ENCODE assay signal across 19 cellular contexts in the genomic region with DNA sequence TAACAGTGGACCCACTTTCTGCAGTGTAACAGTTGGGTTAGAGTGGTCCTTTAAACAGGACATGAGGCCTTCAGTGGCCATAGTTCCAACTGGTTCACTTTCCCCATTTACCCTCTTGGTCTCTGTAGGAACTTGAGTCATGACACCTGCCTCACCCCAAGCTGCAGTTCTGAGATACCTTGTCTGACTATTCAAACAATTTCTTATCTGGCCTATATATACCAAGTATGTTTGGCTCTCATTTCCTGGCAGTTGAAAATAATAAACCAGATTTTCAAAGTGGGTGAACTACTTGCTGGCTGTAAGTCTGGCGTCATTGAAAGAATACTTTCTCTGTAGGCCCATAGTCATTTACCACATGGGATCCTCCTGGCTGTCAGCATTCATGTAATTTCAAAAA.
A peak's percentile ranks its signal among the peaks of the same experiment; 100 is the strongest.
DNase-seq lines count a peak whose midpoint lies in the region; ATAC-seq, FAIRE-seq and TF ChIP-seq lines count a peak whose summit lies in the region.
"Had no signal": no experiment of that assay in that cellular context is flagged by ENCODE, and none has a peak within 500 bp of the region (broad histone marks: within the 10 kb centered on the region; RNA-seq: fewer than 3 reads in every experiment).

No MANE protein-coding gene starts in this region.

- 23 to 80% (median 48%) methylated on average over 1 of the region's 1 CpG for WGBS in small intestine, 3 donors
- 41% methylated on average over 1 of the region's 1 CpG for whole genome bisulfite sequencing in HepG2 (ENCODE audit: low lambda C conversion rate)

- TF ChIP-seq RAD21 in HepG2 (CRISPR knock-in tag; IDR thresholded peaks at IDR 0.05), result no peak

- intact Hi-C loops in left lung (cut with DNase I) (no loop called here), HepG2 (cut with micrococcal nuclease; ENCODE audit: unreplicated experiment) (no loop called here)

- H3K9me3 ChIP-seq in left lung (no peaks in the 10 kb centered on the region), small intestine (ENCODE audit: control insufficient read depth, low read depth) (no peaks in the 10 kb centered on the region), HepG2 (ENCODE audit: low read length) (no peaks in the 10 kb centered on the region)
- H3K9me3 ChIP-seq: BE2C had no signal

- TF ChIP-seq CTCF in bronchial epithelial cell (IDR thresholded peaks at IDR 0.05; ENCODE audit: insufficient read depth, low read length, severe bottlenecking) (no peak), left lung (IDR thresholded peaks at IDR 0.05) (no peak), HepG2 (CRISPR knock-in tag; IDR thresholded peaks at IDR 0.05) (no peak)

- TF ChIP-seq POLR2A in HepG2 (IDR thresholded peaks at IDR 0.05; ENCODE audit: insufficient read depth in 1 of 2, low read depth in 2 of 2, low read length in 2 of 2), result no peak

- BruUV-seq in HepG2 (replicated peaks; lab: Mats Ljungman, UMichigan), result no TSS peak

- ATAC-seq in left lung (peak; percentile 33), GM18861 (IDR thresholded peaks at IDR 0.05; ENCODE audit: unreplicated experiment) (no peak), HepG2 (no peak)
- ATAC-seq: GM23338 had no signal

- no peaks in the 10 kb centered on the region for H4K20me1 ChIP-seq in HepG2 (ENCODE audit: insufficient read depth, low read length)

- H3K36me3 ChIP-seq in bronchial epithelial cell (ENCODE audit: control insufficient read depth, insufficient read depth, low read length) (no peaks in the 10 kb centered on the region), left lung (no peaks in the 10 kb centered on the region), small intestine (ENCODE audit: control insufficient read depth in 2 of 2, insufficient read depth in 2 of 2, low read length in 2 of 2) (no peaks in the 10 kb centered on the region), HepG2 (replicated peaks in 1 of 2; ENCODE audit: control insufficient read depth in 1 of 2, insufficient read depth in 2 of 2, low read length in 2 of 2) (no peaks in the 10 kb centered on the region)
- H3K36me3 ChIP-seq: BE2C had no signal

- H3K4me3 ChIP-seq in bronchial epithelial cell (ENCODE audit: low read depth, low read length) (no peak overlapping the region), left lung (no peak overlapping the region), small intestine (ENCODE audit: low read depth in 1 of 2, low read length in 2 of 2) (no peak overlapping the region), HepG2 (replicated peaks in 1 of 3; ENCODE audit: insufficient read depth in 1 of 3, low read depth in 2 of 3, low read length in 3 of 3) (no peak overlapping the region)
- H3K4me3 ChIP-seq: GM23338, SK-N-MC had no signal

- CTCF ChIA-PET in HepG2 (lab: Yijun Ruan, JAX; ENCODE audit: low intra/inter-chr PET ratio, low total read pairs), result no interaction called here

- H2AFZ ChIP-seq in HepG2 (ENCODE audit: low read length), result no peak overlapping the region
- H2AFZ ChIP-seq: GM23338 had no signal

- no peaks in the 10 kb centered on the region for H3K79me2 ChIP-seq in HepG2 (ENCODE audit: insufficient read depth, low read length)

- H3K4me1 ChIP-seq in left lung (peaks cover 0 to 4% of the 10 kb centered on the region in 2 donors), small intestine (ENCODE audit: control insufficient read depth in 2 of 2, insufficient read depth in 1 of 2, low read depth in 1 of 2, low read length in 1 of 2) (peaks cover 8 to 14% of the 10 kb centered on the region in 2 donors), HepG2 (ENCODE audit: insufficient read depth, low read length) (no peaks in the 10 kb centered on the region)
- H3K4me1 ChIP-seq: BE2C had no signal

- H3K9ac ChIP-seq in HepG2 (ENCODE audit: insufficient read depth, low read depth, low read length), result no peak overlapping the region

- in situ Hi-C loops in HepG2 (cut with HindIII; ENCODE audit: extremely low pct_ligation_motif_present, low pct_unique_long_range_greater_than_20kb) (no loop called here), ACHN (cut with HindIII; ENCODE audit: low pct_ligation_motif_present, low pct_unique_long_range_greater_than_20kb, low sequenced_read_pairs) (no loop called here)

- POLR2A ChIA-PET in HepG2 (lab: Yijun Ruan, JAX), result no interaction called here

- no peak for TF ChIP-seq EP300 in HepG2 (IDR thresholded peaks at IDR 0.05; ENCODE audit: low read depth in 2 of 2, low read length in 2 of 2)
- TF ChIP-seq EP300 in HepG2 (CRISPR knock-in tag; IDR thresholded peaks at IDR 0.05; ENCODE audit: borderline replicate concordance), result no peak

- no peak for FAIRE-seq in bronchial epithelial cell (lab: Jason Lieb, UNC)
- no peak for FAIRE-seq in small intestine (lab: Jason Lieb, UNC)
- no peak for FAIRE-seq in HepG2 (lab: Jason Lieb, UNC)
- FAIRE-seq: G401.6, GM12891 had no signal

- no peak overlapping the region for H3K4me2 ChIP-seq in HepG2 (ENCODE audit: low read depth, low read length)
- H3K4me2 ChIP-seq: GM23338 had no signal

- H3K27me3 ChIP-seq in bronchial epithelial cell (ENCODE audit: control insufficient read depth, insufficient read depth, low read length) (no peaks in the 10 kb centered on the region), left lung (no peaks in the 10 kb centered on the region), small intestine (ENCODE audit: control insufficient read depth in 2 of 2, insufficient read depth in 2 of 2, low read length in 2 of 2) (no peaks in the 10 kb centered on the region), HepG2 (ENCODE audit: control insufficient read depth in 1 of 2, insufficient read depth in 2 of 2, low read length in 2 of 2) (no peaks in the 10 kb centered on the region)
- H3K27me3 ChIP-seq: BE2C had no signal

- no peak overlapping the region for H3K27ac ChIP-seq in left lung
- H3K27ac ChIP-seq in small intestine (ENCODE audit: low read depth in 1 of 2, low read length in 1 of 2), result peak overlapping the region; percentile 80 to 92
- H3K27ac ChIP-seq in HepG2 (ENCODE audit: extremely low read length, insufficient read depth, low read length), result no peak overlapping the region
- H3K27ac ChIP-seq: SK-N-MC had no signal

- DNase-seq in LoVo (ENCODE audit: low spot score) (peak; percentile 80), bronchial epithelial cell (ENCODE audit: low read depth) (peak; percentile 57), left lung (no peak), small intestine (peak; percentile 90), KG1 (lab: John Stamatoyannopoulos, UW) (no peak), HepG2 (ENCODE audit: low spot score) (no peak), ACHN (no peak)
- DNase-seq: BE2C; CD4-positive, alpha-beta memory T cell; DMS79; NCI-H1417; NCI-H2029; NCI-H524 treated with DMSO at 0.1 percent for 48 hours; OCI-M1 had no signal

TF ChIP-seq in HepG2, 621 proteins besides CTCF, POLR2A, EP300 and RAD21:
- TF ChIP-seq KMT2B (CRISPR knock-in tag; IDR thresholded peaks at IDR 0.05), result no peak
- TF ChIP-seq HNRNPK (IDR thresholded peaks at IDR 0.05; ENCODE audit: low read depth, low read length, poor library complexity, severe bottlenecking), result no peak
- TF ChIP-seq, protein P1, sequence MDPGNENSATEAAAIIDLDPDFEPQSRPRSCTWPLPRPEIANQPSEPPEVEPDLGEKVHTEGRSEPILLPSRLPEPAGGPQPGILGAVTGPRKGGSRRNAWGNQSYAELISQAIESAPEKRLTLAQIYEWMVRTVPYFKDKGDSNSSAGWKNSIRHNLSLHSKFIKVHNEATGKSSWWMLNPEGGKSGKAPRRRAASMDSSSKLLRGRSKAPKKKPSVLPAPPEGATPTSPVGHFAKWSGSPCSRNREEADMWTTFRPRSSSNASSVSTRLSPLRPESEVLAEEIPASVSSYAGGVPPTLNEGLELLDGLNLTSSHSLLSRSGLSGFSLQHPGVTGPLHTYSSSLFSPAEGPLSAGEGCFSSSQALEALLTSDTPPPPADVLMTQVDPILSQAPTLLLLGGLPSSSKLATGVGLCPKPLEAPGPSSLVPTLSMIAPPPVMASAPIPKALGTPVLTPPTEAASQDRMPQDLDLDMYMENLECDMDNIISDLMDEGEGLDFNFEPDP (CRISPR knock-in tag; conservative IDR thresholded peaks at IDR 0.05), result no peak
- no peak for TF ChIP-seq NR2C2 (CRISPR knock-in tag; IDR thresholded peaks at IDR 0.05; ENCODE audit: borderline replicate concordance)
- no peak for TF ChIP-seq ATF7 (IDR thresholded peaks at IDR 0.05)
- no peak for TF ChIP-seq ATF7 (CRISPR knock-in tag; IDR thresholded peaks at IDR 0.05)
- TF ChIP-seq, protein P2, sequence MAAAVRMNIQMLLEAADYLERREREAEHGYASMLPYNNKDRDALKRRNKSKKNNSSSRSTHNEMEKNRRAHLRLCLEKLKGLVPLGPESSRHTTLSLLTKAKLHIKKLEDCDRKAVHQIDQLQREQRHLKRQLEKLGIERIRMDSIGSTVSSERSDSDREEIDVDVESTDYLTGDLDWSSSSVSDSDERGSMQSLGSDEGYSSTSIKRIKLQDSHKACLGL (CRISPR knock-in tag; IDR thresholded peaks at IDR 0.05), result no peak
- no peak for TF ChIP-seq MYNN (CRISPR knock-in tag; IDR thresholded peaks at IDR 0.05; ENCODE audit: low read depth)
- TF ChIP-seq, protein P3, sequence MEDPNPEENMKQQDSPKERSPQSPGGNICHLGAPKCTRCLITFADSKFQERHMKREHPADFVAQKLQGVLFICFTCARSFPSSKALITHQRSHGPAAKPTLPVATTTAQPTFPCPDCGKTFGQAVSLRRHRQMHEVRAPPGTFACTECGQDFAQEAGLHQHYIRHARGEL (CRISPR knock-in tag; IDR thresholded peaks at IDR 0.05), result no peak
- no peak for TF ChIP-seq TAF15 (IDR thresholded peaks at IDR 0.05; ENCODE audit: low read depth, low read length, poor library complexity, severe bottlenecking)
- TF ChIP-seq, protein P4, sequence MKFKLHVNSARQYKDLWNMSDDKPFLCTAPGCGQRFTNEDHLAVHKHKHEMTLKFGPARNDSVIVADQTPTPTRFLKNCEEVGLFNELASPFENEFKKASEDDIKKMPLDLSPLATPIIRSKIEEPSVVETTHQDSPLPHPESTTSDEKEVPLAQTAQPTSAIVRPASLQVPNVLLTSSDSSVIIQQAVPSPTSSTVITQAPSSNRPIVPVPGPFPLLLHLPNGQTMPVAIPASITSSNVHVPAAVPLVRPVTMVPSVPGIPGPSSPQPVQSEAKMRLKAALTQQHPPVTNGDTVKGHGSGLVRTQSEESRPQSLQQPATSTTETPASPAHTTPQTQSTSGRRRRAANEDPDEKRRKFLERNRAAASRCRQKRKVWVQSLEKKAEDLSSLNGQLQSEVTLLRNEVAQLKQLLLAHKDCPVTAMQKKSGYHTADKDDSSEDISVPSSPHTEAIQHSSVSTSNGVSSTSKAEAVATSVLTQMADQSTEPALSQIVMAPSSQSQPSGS (CRISPR knock-in tag; IDR thresholded peaks at IDR 0.05), result no peak

Comparison
In these comparisons a context has a peak if more than half of its experiments do, and no peak if none do; other contexts are left out.
1. DNase-seq: peak in LoVo (single experiment), bronchial epithelial cell (single experiment) and small intestine (single experiment); none in left lung (0 of 2), KG1 (single experiment), HepG2 (single experiment) and ACHN (single experiment).
2. H3K27ac ChIP-seq: peak in small intestine (2 of 2); none in left lung (0 of 2) and HepG2 (single experiment).